9 cellular contexts compared by ENCODE assay signal in the genomic region with DNA sequence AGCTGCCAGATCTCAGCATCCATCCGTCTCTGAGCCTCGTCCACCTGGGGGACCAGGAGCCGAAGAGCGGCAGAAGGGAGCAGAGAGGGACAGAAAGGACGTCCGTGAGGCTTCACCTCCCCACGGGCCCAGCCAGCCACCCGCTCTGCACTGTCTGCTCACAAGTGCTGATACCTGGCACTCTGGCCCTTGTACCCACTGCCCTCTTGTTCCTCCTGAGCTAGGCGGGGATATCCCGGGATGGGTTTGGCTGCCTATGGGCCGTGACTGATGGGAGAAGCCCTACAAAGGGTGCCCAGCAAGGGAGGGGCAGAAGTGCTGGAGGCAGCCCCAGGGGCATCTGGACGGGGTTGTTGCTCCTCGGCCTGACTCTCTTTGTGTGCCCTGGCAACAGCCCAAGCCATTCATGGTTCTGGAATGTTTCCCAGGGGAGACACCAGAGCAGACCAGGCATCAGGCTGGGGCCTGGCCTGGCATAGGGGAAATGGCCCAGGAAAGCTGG. TPM values are rescaled to one million over a fixed set of nuclear protein-coding genes. Genes with fewer than 3 reads are reported as not detected.
DNase-seq lines count a peak whose midpoint lies in the region; ATAC-seq, FAIRE-seq and TF ChIP-seq lines count a peak whose summit lies in the region.
"Had no signal": no experiment of that assay in that cellular context is flagged by ENCODE, and none has a peak within 500 bp of the region (broad histone marks: within the 10 kb centered on the region; RNA-seq: fewer than 3 reads in every experiment).

No MANE protein-coding gene starts in this region.

- H3K27me3 ChIP-seq in body of pancreas (no peaks in the 10 kb centered on the region), kidney epithelial cell (ENCODE audit: control insufficient read depth, insufficient read depth, low read length) (no peaks in the 10 kb centered on the region), upper lobe of right lung (no peaks in the 10 kb centered on the region), endodermal cell (ENCODE audit: control insufficient read depth, insufficient read depth, low read length, poor library complexity, severe bottlenecking) (no peaks in the 10 kb centered on the region)

- no peaks in the 10 kb centered on the region for H3K9me3 ChIP-seq in body of pancreas
- H3K9me3 ChIP-seq in upper lobe of right lung, result no peaks in the 10 kb centered on the region
- H3K9me3 ChIP-seq in endodermal cell (ENCODE audit: control insufficient read depth, low read length), result no peaks in the 10 kb centered on the region

- WGBS in body of pancreas, 2 donors, result 70 to 86% methylated on average over 5 to 13 of the region's 13 CpGs
- 90 to 100% methylated on average over 1 to 13 of the region's 13 CpGs for WGBS in endodermal cell (ENCODE audit: insufficient coverage in 1 of 2, insufficient read length in 1 of 2), 2 experiments

- ATAC-seq in body of pancreas, result peak; percentile 62
- peak; percentile 53 for ATAC-seq in upper lobe of right lung

- H3K27ac ChIP-seq in body of pancreas (peak overlapping the region in 2 of 4 donors; percentile 34 to 45), upper lobe of right lung (no peak overlapping the region), endodermal cell (ENCODE audit: low read depth, low read length) (no peak overlapping the region)

- peaks cover 18% of the 10 kb centered on the region for H3K4me1 Mint-ChIP-seq in endodermal cell

- H3K9me3 Mint-ChIP-seq in endodermal cell, result no peaks in the 10 kb centered on the region
- H3K9me3 Mint-ChIP-seq: activated B cell treated with CpG ODN at 0.5 μM for 24 hours had no signal

- H3K9ac ChIP-seq in endodermal cell (ENCODE audit: extremely low read depth, low read length, poor library complexity, severe bottlenecking), result no peak overlapping the region

- no peaks in the 10 kb centered on the region for H3K27me3 Mint-ChIP-seq in endodermal cell (ENCODE audit: insufficient read depth)
- H3K27me3 Mint-ChIP-seq: activated B cell treated with CpG ODN at 0.5 μM for 24 hours had no signal

- TF ChIP-seq POLR2A in body of pancreas (IDR thresholded peaks at IDR 0.05), result no peak

- no peak for FAIRE-seq in D721Med (lab: Jason Lieb, UNC)

- TF ChIP-seq CTCF in body of pancreas (IDR thresholded peaks at IDR 0.05) (no peak), kidney epithelial cell (IDR thresholded peaks at IDR 0.05; ENCODE audit: insufficient read depth, low read length, poor library complexity, severe bottlenecking) (no peak), upper lobe of right lung (IDR thresholded peaks at IDR 0.05) (no peak), endodermal cell (conservative IDR thresholded peaks at IDR 0.05) (no peak), D721Med (IDR thresholded peaks at IDR 0.05; ENCODE audit: insufficient read depth, missing control alignments) (no peak)

- H3K4me3 ChIP-seq in body of pancreas (no peak overlapping the region), kidney epithelial cell (ENCODE audit: low read depth, low read length) (no peak overlapping the region), upper lobe of right lung (no peak overlapping the region), endodermal cell (ENCODE audit: low read length) (no peak overlapping the region)

- H3K36me3 ChIP-seq in body of pancreas (replicated peaks in 1 of 2; ENCODE audit: insufficient read depth in 1 of 2, low read depth in 2 of 2) (peaks cover 0 to 6% of the 10 kb centered on the region in 2 donors), kidney epithelial cell (ENCODE audit: control insufficient read depth, insufficient read depth, low read length) (peaks cover 6% of the 10 kb centered on the region), upper lobe of right lung (peaks cover 66% of the 10 kb centered on the region), endodermal cell (ENCODE audit: control insufficient read depth, insufficient read depth, low read length) (peaks cover 73% of the 10 kb centered on the region)

- DNase-seq in A172 (ENCODE audit: low spot score), result peak; percentile 80
- peak; percentile 94 for DNase-seq in LHCN-M2 (ENCODE audit: low read depth)
- DNase-seq in body of pancreas, result peak; percentile 64 to 84 (median 77)
- DNase-seq in kidney epithelial cell (ENCODE audit: low read depth), result peak; percentile 85
- peak; percentile 72 for DNase-seq in upper lobe of right lung
- DNase-seq in endodermal cell, result no peak
- no peak for DNase-seq in SKM-1 treated with dmso at 0.1 percent for 144 hours (lab: John Stamatoyannopoulos, UW; ENCODE audit: unreplicated experiment)
- no peak for DNase-seq in D721Med (ENCODE audit: insufficient read length, low spot score)
- DNase-seq: activated B cell treated with CpG ODN at 0.5 μM for 24 hours had no signal

- intact Hi-C loops in body of pancreas (cut with DNase I) (no loop called here), upper lobe of right lung (cut with DNase I) (no loop called here)

- no peak overlapping the region for H3K4me3 Mint-ChIP-seq in endodermal cell
- H3K4me3 Mint-ChIP-seq: activated B cell treated with CpG ODN at 0.5 μM for 24 hours had no signal

- H3K4me1 ChIP-seq in body of pancreas (peaks cover 8% of the 10 kb centered on the region), upper lobe of right lung (no peaks in the 10 kb centered on the region), endodermal cell (ENCODE audit: control insufficient read depth, insufficient read depth, low read length) (peaks cover 3% of the 10 kb centered on the region)

- peaks cover 47% of the 10 kb centered on the region for H3K36me3 Mint-ChIP-seq in endodermal cell (ENCODE audit: low read depth)

- H3K27ac Mint-ChIP-seq in endodermal cell, result no peak overlapping the region
- H3K27ac Mint-ChIP-seq: activated B cell treated with CpG ODN at 0.5 μM for 24 hours had no signal

RNA-seq across cellular contexts. Expression of a gene that starts 57.6 kb away (rescaled TPM):
- total RNA-seq in A172 (2014; rRNA removed; shearing (Covaris generic)), result not detected in 2 replicates
- total RNA-seq in LHCN-M2 (2014; rRNA removed) (not detected in 2 replicates), body of pancreas (1 to 10 TPM in 1 of 2 donors, not detected in 1; 2.3 TPM), kidney epithelial cell (not detected in 2 replicates), upper lobe of right lung (0.38 TPM), endodermal cell (under 1 TPM; 0.58 to 0.88 TPM)
- polyA plus RNA-seq in LHCN-M2 (2012), result 20.7 TPM
- 0.39 TPM for polyA plus RNA-seq in endodermal cell (2013, experiment 1 of 2)
- polyA plus RNA-seq in endodermal cell (2013, experiment 2 of 2), result 0.33 TPM

Comparison
In these comparisons a context has a peak if more than half of its experiments do, and no peak if none do; other contexts are left out.
1. DNase-seq: peak in A172 (single experiment), LHCN-M2 (single experiment), body of pancreas (4 of 4), kidney epithelial cell (single experiment) and upper lobe of right lung (single experiment); none in endodermal cell (single experiment), SKM-1 treated with dmso at 0.1 percent for 144 hours (single experiment) and D721Med (single experiment).